Comparison of ENCODE assay signal across 24 cellular contexts in the genomic region with DNA sequence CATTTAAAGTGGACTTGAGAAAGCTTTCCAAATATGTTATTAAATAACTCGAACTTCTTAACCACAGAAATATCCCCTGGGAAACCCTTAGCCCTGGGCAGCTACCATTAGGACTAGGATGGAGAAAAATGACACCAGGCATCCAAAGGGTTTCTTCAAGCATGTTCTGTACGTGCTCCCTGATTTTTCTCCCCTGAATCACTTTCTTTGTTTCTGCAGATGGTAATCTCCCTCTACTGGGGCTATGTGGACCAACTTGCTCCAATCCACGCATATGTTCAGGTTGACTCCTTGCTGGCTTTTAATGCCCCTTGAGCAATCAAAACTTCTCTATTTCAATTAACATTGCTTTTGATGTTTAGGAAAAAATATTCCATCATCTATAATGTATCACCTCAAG.
"Had no signal": no experiment of that assay in that cellular context is flagged by ENCODE, and none has a peak within 500 bp of the region (broad histone marks: within the 10 kb centered on the region; RNA-seq: fewer than 3 reads in every experiment).

No MANE protein-coding gene starts in this region.

- H3K4me1 Mint-ChIP-seq: activated naive CD8-positive, alpha-beta T cell treated with anti-CD3 and anti-CD28 coated beads, Interleukin-2, amount 50 U/mL, for 24 hours; endodermal cell; memory B cell; naive thymus-derived CD8-positive, alpha-beta T cell had no signal

- H3K27me3 Mint-ChIP-seq: activated naive CD8-positive, alpha-beta T cell treated with anti-CD3 and anti-CD28 coated beads, Interleukin-2, amount 50 U/mL, for 24 hours; memory B cell; stimulated activated naive CD8-positive, alpha-beta T cell treated with anti-CD3 and anti-CD28 coated beads, Interleukin-15, Interleukin-2, amounts not matched to agents 100 ng/mL and 50 ng/mL, for 24 hours had no signal

- H3K4me3 ChIP-seq: body of pancreas, gastrocnemius medialis, heart right ventricle, left ventricle myocardium inferior, mucosa of descending colon, smooth muscle cell, upper lobe of right lung had no signal

- H3K27ac Mint-ChIP-seq: activated naive CD4-positive, alpha-beta T cell treated with anti-CD3 and anti-CD28 coated beads for 36 hours; activated naive CD8-positive, alpha-beta T cell treated with anti-CD3 and anti-CD28 coated beads, Interleukin-2, amount 50 U/mL, for 24 hours; activated T-helper 2 cell treated with anti-CD3 and anti-CD28 coated beads, Interferon-gamma antibody, Interleukin-2, Interleukin-4, amounts not matched to agents 10 μg/mL and 5 μg/mL and 100 μg/mL, durations not matched to agents 14 hours and 24 hours and 36 hours; endodermal cell; memory B cell; naive thymus-derived CD8-positive, alpha-beta T cell; stimulated activated naive CD8-positive, alpha-beta T cell treated with anti-CD3 and anti-CD28 coated beads, Interleukin-15, Interleukin-2, amounts not matched to agents 100 ng/mL and 50 ng/mL, for 24 hours had no signal

- H3K36me3 Mint-ChIP-seq: memory B cell; naive thymus-derived CD8-positive, alpha-beta T cell had no signal

- H3K4me3 Mint-ChIP-seq: activated naive CD4-positive, alpha-beta T cell treated with anti-CD3 and anti-CD28 coated beads for 36 hours; activated naive CD8-positive, alpha-beta T cell treated with anti-CD3 and anti-CD28 coated beads, Interleukin-2, amount 50 U/mL, for 24 hours; endodermal cell; memory B cell; naive thymus-derived CD8-positive, alpha-beta T cell; stimulated activated naive CD8-positive, alpha-beta T cell treated with anti-CD3 and anti-CD28 coated beads, Interleukin-15, Interleukin-2, amounts not matched to agents 100 ng/mL and 50 ng/mL, for 24 hours had no signal

- ATAC-seq: activated naive CD8-positive, alpha-beta T cell treated with anti-CD3 and anti-CD28 coated beads, Interleukin-2, amount 50 U/mL, for 24 hours; body of pancreas; gastrocnemius medialis; heart right ventricle; mucosa of descending colon; naive thymus-derived CD8-positive, alpha-beta T cell; right cardiac atrium; SK-N-SH treated with all-trans-retinoic acid at 6 μM for 48 hours; upper lobe of right lung had no signal

- DNase-seq: activated CD4-positive, alpha-beta T cell treated with anti-CD3 and anti-CD28 coated beads for 1 hour; activated CD4-positive, alpha-beta T cell treated with anti-CD3 and anti-CD28 coated beads, Interleukin-2, amount 50 U/mL, for 4 hours; activated naive CD4-positive, alpha-beta T cell treated with anti-CD3 and anti-CD28 coated beads for 36 hours; activated naive CD8-positive, alpha-beta T cell treated with anti-CD3 and anti-CD28 coated beads, Interleukin-2, amount 50 U/mL, for 24 hours; activated T-cell treated with anti-CD3 and anti-CD28 coated beads, Interleukin-2, amount 50 U/mL, for 1 hour; body of pancreas; dermis blood vessel endothelial cell; endodermal cell; gastrocnemius medialis; heart right ventricle; left ventricle myocardium inferior; mucosa of descending colon; naive thymus-derived CD8-positive, alpha-beta T cell; right cardiac atrium; SHP77; stimulated activated CD4-positive, alpha-beta T cell treated with anti-CD3 and anti-CD28 coated beads, Interleukin-4, amount 100 ng/mL, for 4 hours; stimulated activated CD8-positive, alpha-beta memory T cell treated with anti-CD3 and anti-CD28 coated beads, Interleukin-4, amount 100 ng/mL, for 48 hours; T-helper 1 cell; upper lobe of right lung had no signal

- H3K9me3 Mint-ChIP-seq: activated naive CD4-positive, alpha-beta T cell treated with anti-CD3 and anti-CD28 coated beads for 36 hours; activated naive CD8-positive, alpha-beta T cell treated with anti-CD3 and anti-CD28 coated beads, Interleukin-2, amount 50 U/mL, for 24 hours; activated T-helper 2 cell treated with anti-CD3 and anti-CD28 coated beads, Interferon-gamma antibody, Interleukin-2, Interleukin-4, amounts not matched to agents 10 μg/mL and 5 μg/mL and 100 μg/mL, durations not matched to agents 14 hours and 24 hours and 36 hours; endodermal cell; memory B cell had no signal
